2 cellular contexts compared by ENCODE assay signal in genomic region chr2:219698684-219699439, GRCh38.
TF ChIP-seq lines count a peak whose summit lies in the region.

No MANE protein-coding gene starts in this region.

TF ChIP-seq in HCT116, 20 proteins besides CTCF, POLR2A, EP300 and RAD21:
- TF ChIP-seq TCF7L2 (IDR thresholded peaks at IDR 0.05; ENCODE audit: borderline replicate concordance, extremely low read depth, insufficient read depth, insufficient read length) (peak; percentile 95), ZNF274 (IDR thresholded peaks at IDR 0.05; ENCODE audit: low read depth, low read length) (no peak), YY1 (IDR thresholded peaks at IDR 0.05; ENCODE audit: extremely low read depth, insufficient replicate concordance, low read depth, low read length) (peak; percentile 24)

TF ChIP-seq in H1, 55 proteins besides CTCF, POLR2A, EP300 and RAD21:
- no peak for TF ChIP-seq EZH2 (IDR thresholded peaks at IDR 0.05; ENCODE audit: low read depth, low read length, severe bottlenecking)
- no peak for TF ChIP-seq SUZ12 (IDR thresholded peaks at IDR 0.05; ENCODE audit: low read length)
- TF ChIP-seq FOSL1 (IDR thresholded peaks at IDR 0.05; ENCODE audit: insufficient read depth, low read depth, low read length) = no peak
- no peak for TF ChIP-seq SIN3A (conservative IDR thresholded peaks at IDR 0.05 in 1 of 2, IDR thresholded peaks at IDR 0.05 in 1 of 2; ENCODE audit: low read depth in 1 of 2, low read length in 2 of 2)
- no peak for TF ChIP-seq BCL11A (IDR thresholded peaks at IDR 0.05; ENCODE audit: low read depth in 2 of 2, low read length in 2 of 2)
- no peak for TF ChIP-seq GABPA (IDR thresholded peaks at IDR 0.05; ENCODE audit: borderline replicate concordance, insufficient read depth, low read length)
- no peak for TF ChIP-seq TAF1 (IDR thresholded peaks at IDR 0.05; ENCODE audit: low read depth, low read length)
- no peak for TF ChIP-seq BACH1 (IDR thresholded peaks at IDR 0.05; ENCODE audit: low read length)
- TF ChIP-seq ATF3 (IDR thresholded peaks at IDR 0.05; ENCODE audit: insufficient read depth, low read depth, low read length) = no peak
- no peak for TF ChIP-seq KDM1A (IDR thresholded peaks at IDR 0.05; ENCODE audit: borderline replicate concordance, low read length)
- no peak for TF ChIP-seq CBX5 (IDR thresholded peaks at IDR 0.05; ENCODE audit: low read depth, low read length)
- TF ChIP-seq SIX5 (IDR thresholded peaks at IDR 0.05; ENCODE audit: low read depth, low read length) = no peak
